ENCODE assay signal across 1 cellular context in genomic region chr11:65260302-65260701, GRCh38.
TF ChIP-seq lines count a peak whose summit lies in the region.

No MANE protein-coding gene starts in this region.

TF ChIP-seq in GM23338, 12 proteins besides CTCF, POLR2A, EP300 and RAD21:
- no peak for TF ChIP-seq ETS1 (IDR thresholded peaks at IDR 0.05)
- no peak for TF ChIP-seq REST (IDR thresholded peaks at IDR 0.05; ENCODE audit: unreplicated experiment)
